ENCODE assay signal across 3 cellular contexts in the genomic region with DNA sequence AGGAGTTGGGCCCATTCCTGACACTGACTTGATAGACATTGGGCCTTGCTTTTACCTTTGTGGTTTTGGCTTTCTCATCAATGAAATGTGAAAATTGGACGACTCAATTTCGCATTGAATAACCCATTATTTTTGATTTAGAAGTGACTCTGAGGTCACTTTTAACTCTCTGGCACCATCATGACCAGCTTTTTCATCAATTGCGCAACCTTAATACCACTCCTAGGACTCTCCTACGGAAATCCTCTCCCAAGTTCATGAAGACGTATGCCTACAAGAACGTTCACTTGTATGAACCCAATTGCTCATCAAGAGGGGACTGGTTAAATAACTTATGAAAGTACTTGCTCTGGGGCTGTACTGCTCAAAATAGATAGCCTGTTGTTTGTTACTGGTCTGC.
TF ChIP-seq lines count a peak whose summit lies in the region.

No MANE protein-coding gene starts in this region.

TF ChIP-seq in HepG2, 621 proteins besides CTCF, POLR2A, EP300 and RAD21:
- TF ChIP-seq ZNF205 (CRISPR knock-in tag; IDR thresholded peaks at IDR 0.05) (no peak), BCL3 (CRISPR knock-in tag; IDR thresholded peaks at IDR 0.05) (no peak), CEBPB (IDR thresholded peaks at IDR 0.05; ENCODE audit: borderline replicate concordance, low read depth, low read length) (peak; percentile 96), FOXJ3 (CRISPR knock-in tag; IDR thresholded peaks at IDR 0.05; ENCODE audit: borderline replicate concordance) (no peak), ZSCAN5A (CRISPR knock-in tag; IDR thresholded peaks at IDR 0.05; ENCODE audit: borderline replicate concordance) (no peak), CSRNP1 (CRISPR knock-in tag; IDR thresholded peaks at IDR 0.05) (no peak), ZNF496 (CRISPR knock-in tag; IDR thresholded peaks at IDR 0.05; ENCODE audit: insufficient replicate concordance) (no peak), CEBPG (CRISPR knock-in tag; IDR thresholded peaks at IDR 0.05) (peak; percentile 57), ZNF816 (CRISPR knock-in tag; IDR thresholded peaks at IDR 0.05; ENCODE audit: borderline replicate concordance) (no peak), KDM6A (CRISPR knock-in tag; IDR thresholded peaks at IDR 0.05; ENCODE audit: low read depth) (no peak), ZNF317 (CRISPR knock-in tag; IDR thresholded peaks at IDR 0.05) (no peak)
- TF ChIP-seq, protein P1, sequence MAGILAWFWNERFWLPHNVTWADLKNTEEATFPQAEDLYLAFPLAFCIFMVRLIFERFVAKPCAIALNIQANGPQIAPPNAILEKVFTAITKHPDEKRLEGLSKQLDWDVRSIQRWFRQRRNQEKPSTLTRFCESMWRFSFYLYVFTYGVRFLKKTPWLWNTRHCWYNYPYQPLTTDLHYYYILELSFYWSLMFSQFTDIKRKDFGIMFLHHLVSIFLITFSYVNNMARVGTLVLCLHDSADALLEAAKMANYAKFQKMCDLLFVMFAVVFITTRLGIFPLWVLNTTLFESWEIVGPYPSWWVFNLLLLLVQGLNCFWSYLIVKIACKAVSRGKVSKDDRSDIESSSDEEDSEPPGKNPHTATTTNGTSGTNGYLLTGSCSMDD (CRISPR knock-in tag; IDR thresholded peaks at IDR 0.05) = no peak
TF ChIP-seq in HepG2: peak in this region for 2.

TF ChIP-seq in Ishikawa, 13 proteins besides CTCF, POLR2A, EP300 and RAD21:
- TF ChIP-seq CEBPB (IDR thresholded peaks at IDR 0.05) = peak; percentile 62
- TF ChIP-seq, protein P2, sequence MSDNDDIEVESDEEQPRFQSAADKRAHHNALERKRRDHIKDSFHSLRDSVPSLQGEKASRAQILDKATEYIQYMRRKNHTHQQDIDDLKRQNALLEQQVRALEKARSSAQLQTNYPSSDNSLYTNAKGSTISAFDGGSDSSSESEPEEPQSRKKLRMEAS (IDR thresholded peaks at IDR 0.05) = no peak

TF ChIP-seq in H1, 55 proteins besides CTCF, POLR2A, EP300 and RAD21:
- TF ChIP-seq CEBPB (IDR thresholded peaks at IDR 0.05; ENCODE audit: low read depth, low read length) (peak; percentile 81), ZNF274 (IDR thresholded peaks at IDR 0.05; ENCODE audit: borderline replicate concordance, extremely low read depth, low read length) (no peak), USF2 (IDR thresholded peaks at IDR 0.05; ENCODE audit: low read length) (no peak), ASH2L (IDR thresholded peaks at IDR 0.05; ENCODE audit: low read length) (no peak), EZH2 (IDR thresholded peaks at IDR 0.05; ENCODE audit: low read depth, low read length, severe bottlenecking) (no peak), PHF8 (conservative IDR thresholded peaks at IDR 0.05; ENCODE audit: low read depth, low read length) (no peak), JUN (IDR thresholded peaks at IDR 0.05; ENCODE audit: low read depth, low read length) (no peak)
